ENCODE assay signal across 19 cellular contexts in the genomic region with DNA sequence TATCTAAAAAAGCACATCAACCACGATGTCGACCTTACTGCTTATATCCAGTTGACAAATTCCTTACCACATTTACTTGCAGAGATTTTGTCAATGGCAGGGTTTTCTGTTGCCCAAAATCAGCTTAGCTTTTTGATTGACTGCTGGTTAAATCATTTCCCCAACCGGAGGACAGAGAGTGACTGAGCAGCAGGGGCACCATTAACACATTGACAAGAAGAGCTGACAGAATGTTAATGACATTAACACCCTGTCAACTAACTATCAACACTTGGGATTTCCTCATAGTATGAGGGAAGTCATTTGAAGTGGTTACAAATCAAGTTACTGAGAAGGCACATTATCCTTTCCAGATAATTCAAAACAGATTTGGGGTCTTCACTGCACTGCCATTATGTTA.
"Had no signal": no experiment of that assay in that cellular context is flagged by ENCODE, and none has a peak within 500 bp of the region (broad histone marks: within the 10 kb centered on the region; RNA-seq: fewer than 3 reads in every experiment).

No MANE protein-coding gene starts in this region.

- H3K27ac ChIP-seq: esophagus squamous epithelium, gastroesophageal sphincter, right atrium auricular region, sigmoid colon, skin epidermis, stomach, thoracic aorta had no signal

- H3K27me3 ChIP-seq: esophagus squamous epithelium, gastroesophageal sphincter, right atrium auricular region, sigmoid colon, stomach had no signal

- H3K36me3 ChIP-seq: esophagus squamous epithelium, gastroesophageal sphincter, right atrium auricular region, sigmoid colon, stomach, thoracic aorta had no signal

- DNase-seq: effector memory CD8-positive, alpha-beta T cell; esophagus squamous epithelium; foreskin fibroblast; glutamatergic neuron; left colon; mucosa of descending colon; naive thymus-derived CD8-positive, alpha-beta T cell; posterior cingulate gyrus; sigmoid colon; stimulated activated CD4-positive, alpha-beta T cell treated with anti-CD3 and anti-CD28 coated beads, Interleukin-2, amount 100 ng/mL, for 24 hours; stimulated activated CD4-positive, alpha-beta T cell treated with anti-CD3 and anti-CD28 coated beads, Interleukin-4, amount 100 ng/mL, for 4 hours; stimulated activated naive B cell treated with anti-CD40 and anti-IgM and Interleukin-4, amounts not matched to agents 10 μg/mL and 1 μg/mL and 100 μg/mL, for 72 hours; stomach; substantia nigra; trophoblast cell had no signal

- ATAC-seq: effector memory CD8-positive, alpha-beta T cell; gastroesophageal sphincter; left colon; mucosa of descending colon; naive thymus-derived CD8-positive, alpha-beta T cell; stimulated activated naive B cell treated with anti-CD40 and anti-IgM and Interleukin-4, amounts not matched to agents 10 μg/mL and 1 μg/mL and 100 μg/mL, for 72 hours had no signal

- H3K4me1 ChIP-seq: esophagus squamous epithelium, gastroesophageal sphincter, right atrium auricular region, sigmoid colon, stomach had no signal

- H3K9me3 ChIP-seq: esophagus squamous epithelium, gastroesophageal sphincter, mucosa of descending colon, right atrium auricular region, sigmoid colon, stomach, thoracic aorta had no signal

- H3K4me3 ChIP-seq: esophagus squamous epithelium, gastroesophageal sphincter, mucosa of descending colon, right atrium auricular region, sigmoid colon, skin epidermis, stomach, thoracic aorta had no signal
